Comparison of ENCODE assay signal across 11 cellular contexts in genomic region chr4:2786794-2787229, GRCh38. TPM values are rescaled to one million over a fixed set of nuclear protein-coding genes. Genes with fewer than 3 reads are reported as not detected.
DNase-seq lines count a peak whose midpoint lies in the region; FAIRE-seq and TF ChIP-seq lines count a peak whose summit lies in the region.
"Had no signal": no experiment of that assay in that cellular context is flagged by ENCODE, and none has a peak within 500 bp of the region (broad histone marks: within the 10 kb centered on the region; RNA-seq: fewer than 3 reads in every experiment).

No MANE protein-coding gene starts in this region.

- H3K36me3 ChIP-seq in suprapubic skin, result no peaks in the 10 kb centered on the region

- no peaks in the 10 kb centered on the region for H3K9me3 ChIP-seq in suprapubic skin

- peaks cover 15% of the 10 kb centered on the region for H3K9me3 Mint-ChIP-seq in chondrocyte (ENCODE audit: low read depth)

- H3K36me3 Mint-ChIP-seq in chondrocyte (ENCODE audit: low read depth), result peaks cover 3% of the 10 kb centered on the region

- no peak for TF ChIP-seq POLR2A in suprapubic skin (IDR thresholded peaks at IDR 0.05)

- no peak overlapping the region for H3K4me3 Mint-ChIP-seq in chondrocyte (ENCODE audit: unreplicated experiment)

- peak; percentile 64 for DNase-seq in activated effector memory CD4-positive, alpha-beta T cell treated with anti-CD3 and anti-CD28 coated beads, Interleukin-2, amount 50 U/mL, for 16 hours
- DNase-seq in activated effector memory CD4-positive, alpha-beta T cell treated with Interleukin-2 at 50 U/mL for 16 hours, result no peak
- DNase-seq in HL-60 (ENCODE audit: low read depth in 1 of 2, low spot score in 1 of 2), result no peak
- peak; percentile 85 for DNase-seq in chondrocyte (ENCODE audit: low spot score)
- peak; percentile 64 to 78 for DNase-seq in suprapubic skin (ENCODE audit: low spot score in 2 of 2)
- no peak for DNase-seq in HTR-8/SVneo (ENCODE audit: insufficient read length, low spot score)
- no peak for DNase-seq in iPS-NIHi11 (ENCODE audit: low spot score)
- no peak for DNase-seq in AG08395 (ENCODE audit: low spot score)
- DNase-seq: NCI-H1092 treated with DMSO at 0.1 percent for 48 hours had no signal

- peak overlapping the region; percentile 94 for H3K27ac ChIP-seq in HL-60 (replicated peaks)
- no peak overlapping the region for H3K27ac ChIP-seq in suprapubic skin
- H3K27ac ChIP-seq: parathyroid adenoma, VCaP had no signal

- H3K4me3 ChIP-seq in HL-60 (replicated peaks; ENCODE audit: insufficient read depth, low read length), result no peak overlapping the region
- H3K4me3 ChIP-seq in suprapubic skin, result no peak overlapping the region

- TF ChIP-seq CTCF in HL-60 (IDR thresholded peaks at IDR 0.05; ENCODE audit: insufficient read depth, low read length) (no peak), chondrocyte (IDR thresholded peaks at IDR 0.05) (no peak), suprapubic skin (IDR thresholded peaks at IDR 0.05) (no peak)

- peaks cover 15% of the 10 kb centered on the region for H3K4me1 ChIP-seq in suprapubic skin
- H3K4me1 ChIP-seq: parathyroid adenoma had no signal

- H3K27me3 Mint-ChIP-seq in chondrocyte (ENCODE audit: low read depth), result peaks cover 6% of the 10 kb centered on the region

- H3K4me1 Mint-ChIP-seq in chondrocyte (ENCODE audit: low read depth), result peaks cover 3% of the 10 kb centered on the region

- WGBS in suprapubic skin, result no CpG with 5 or more reads among the region's 9 CpGs

- FAIRE-seq in HTR-8/SVneo (lab: Jason Lieb, UNC), result no peak

- H3K27me3 ChIP-seq in HL-60 (ENCODE audit: insufficient read depth, poor library complexity, severe bottlenecking) (no peaks in the 10 kb centered on the region), suprapubic skin (no peaks in the 10 kb centered on the region)

- TF ChIP-seq EP300 in suprapubic skin (IDR thresholded peaks at IDR 0.05), result no peak

- no peak overlapping the region for H3K27ac Mint-ChIP-seq in chondrocyte (ENCODE audit: unreplicated experiment)

RNA-seq across cellular contexts. Expression of gene SH3BP2, which starts 6.1 kb away (rescaled TPM):
- total RNA-seq in chondrocyte (50.1 to 63.1 TPM (median 59.8 TPM) in 3 replicates), suprapubic skin (100 to 1,000 TPM; 116 to 709 (median 162) TPM)

RNA-seq across cellular contexts. Expression of gene TNIP2, which starts 30.7 kb away (rescaled TPM):
- total RNA-seq in chondrocyte, result 23.3 to 30.7 TPM (median 29.0 TPM) in 3 replicates
- 10 to 100 TPM; 21.8 to 36.0 (median 30.8) TPM for total RNA-seq in suprapubic skin

RNA-seq across cellular contexts. Expression of gene ADD1, which starts 56.8 kb away (rescaled TPM):
- total RNA-seq in chondrocyte (240 to 269 TPM (median 256 TPM) in 3 replicates), suprapubic skin (100 to 1,000 TPM; 122 to 299 (median 196) TPM)

Comparison
In these comparisons a context has a peak if more than half of its experiments do, and no peak if none do; other contexts are left out.
1. DNase-seq: peak in activated effector memory CD4-positive, alpha-beta T cell treated with anti-CD3 and anti-CD28 coated beads, Interleukin-2, amount 50 U/mL, for 16 hours (single experiment), chondrocyte (single experiment) and suprapubic skin (2 of 2); none in activated effector memory CD4-positive, alpha-beta T cell treated with Interleukin-2 at 50 U/mL for 16 hours (single experiment), HL-60 (0 of 2), HTR-8/SVneo (single experiment), iPS-NIHi11 (single experiment) and AG08395 (single experiment).